Comparison of ENCODE assay signal across 8 cellular contexts in the genomic region with DNA sequence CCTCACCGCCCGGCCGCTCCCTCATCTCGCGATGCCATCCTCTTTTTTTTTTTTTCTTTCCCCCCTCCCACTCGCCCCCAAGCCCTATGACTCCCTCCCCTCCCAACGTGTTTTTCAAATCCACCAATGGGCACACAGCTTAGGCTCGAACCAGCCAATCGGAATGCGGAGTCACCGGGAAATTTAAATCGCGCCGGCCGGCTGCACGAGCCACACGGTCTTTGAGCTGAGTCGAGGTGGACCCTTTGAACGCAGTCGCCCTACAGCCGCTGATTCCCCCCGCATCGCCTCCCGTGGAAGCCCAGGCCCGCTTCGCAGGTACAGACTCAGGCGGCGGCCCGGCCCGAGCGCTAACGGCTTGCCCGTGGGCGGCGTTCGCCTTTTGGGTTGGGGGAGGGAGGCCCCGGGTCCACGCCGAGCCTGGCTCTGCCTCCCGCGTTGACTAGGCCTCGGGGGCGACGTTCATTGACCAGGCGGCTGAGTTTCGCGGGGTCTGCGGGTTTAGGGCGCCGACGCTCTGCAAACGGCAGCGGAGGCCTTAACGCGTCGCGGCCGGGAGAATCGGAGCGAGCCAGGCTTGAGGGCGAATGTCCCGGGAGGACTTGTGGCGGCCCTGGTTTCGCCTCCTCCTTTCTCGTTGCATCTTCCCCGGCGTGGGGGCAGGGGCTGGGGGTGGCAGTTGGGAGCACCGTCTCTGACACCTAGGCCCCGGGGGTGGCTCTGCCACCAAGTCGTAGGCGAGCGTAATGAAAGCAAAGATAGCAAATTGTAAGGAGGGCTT. TPM values are rescaled to one million over a fixed set of nuclear protein-coding genes. Genes with fewer than 3 reads are reported as not detected.
DNase-seq lines count a peak whose midpoint lies in the region; ATAC-seq, FAIRE-seq and TF ChIP-seq lines count a peak whose summit lies in the region.

A gene (plus strand): TSS at position 213 of the 781 bp plus-strand sequence. CDS start 1,398 bp downstream, outside the sequence.

- H3K36me3 Mint-ChIP-seq in Caco-2 (ENCODE audit: insufficient read depth, unreplicated experiment) = peaks cover 57% of the 10 kb centered on the region
- peaks cover 3% of the 10 kb centered on the region for H3K36me3 Mint-ChIP-seq in memory B cell

- peak within 1 kb of the TSS; percentile 97 for H3K4ac ChIP-seq in H1 (replicated peaks; ENCODE audit: insufficient read length, low read depth, low read length)

- H4K8ac ChIP-seq in H1 (ENCODE audit: extremely low read depth, insufficient read depth, low read length) = peak within 1 kb of the TSS; percentile 98

- TF ChIP-seq CTCF in Caco-2 (IDR thresholded peaks at IDR 0.05; ENCODE audit: insufficient read depth in 1 of 2, low read depth in 1 of 2, low read length in 1 of 2, severe bottlenecking in 1 of 2, unreplicated experiment in 1 of 2) (no peak), H1 (IDR thresholded peaks at IDR 0.05; ENCODE audit: control extremely low read depth in 1 of 3, insufficient read depth in 1 of 3, low read depth in 1 of 3, low read length in 3 of 3) (no peak)

- H2BK5ac ChIP-seq in H1 (ENCODE audit: low read depth, low read length) = peak within 1 kb of the TSS; percentile 95

- H3K4me3 Mint-ChIP-seq in Caco-2 (ENCODE audit: unreplicated experiment) = peak within 1 kb of the TSS; percentile 89
- H3K4me3 Mint-ChIP-seq in memory B cell = peak within 1 kb of the TSS; percentile 83

- peak within 1 kb of the TSS; percentile 94 for H4K5ac ChIP-seq in H1 (ENCODE audit: insufficient read length, low read depth, low read length)

- H3K27ac Mint-ChIP-seq in Caco-2 (ENCODE audit: unreplicated experiment) (peak within 1 kb of the TSS; percentile 94), memory B cell (peak within 1 kb of the TSS; percentile 84)

- BruUV-seq in Caco-2 (replicated peaks; lab: Mats Ljungman, UMichigan) = TSS peak; percentile 81

- DNase-seq in Caco-2 (peak; percentile 97 to 98), HUDEP-2 (lab: John Stamatoyannopoulos, UW; ENCODE audit: unreplicated experiment in 76 of 76) (peak in 75 of 76 experiments; percentile 37 to 98 (median 94)), NOMO-1 treated with dmso at 0.1 percent for 144 hours (lab: John Stamatoyannopoulos, UW; ENCODE audit: unreplicated experiment) (peak; percentile 97), H1 (ENCODE audit: low read depth in 1 of 2, low spot score in 2 of 2) (peak; percentile 93 to 94), memory B cell (ENCODE audit: low spot score in 2 of 2) (peak; percentile 77 to 87)
- DNase-seq in activated CD8-positive, alpha-beta memory T cell treated with anti-CD3 and anti-CD28 coated beads for 48 hours (ENCODE audit: low read depth in 2 of 3, low spot score in 2 of 3) = peak; percentile 80 to 86 (median 81)
- DNase-seq in stimulated activated CD8-positive, alpha-beta memory T cell treated with anti-CD3 and anti-CD28 coated beads, Interleukin-12 subunit alpha, Interleukin-12 subunit beta, amount 100 ng/mL, for 1 hour (ENCODE audit: low read depth) = peak; percentile 89

- H2AK5ac ChIP-seq in H1 (ENCODE audit: low read depth, low read length) = 0 out of 2 replicates have a peak within 1 kb of the TSS, but pooled peaks have one; percentile 18

- TF ChIP-seq RAD21 in H1 (IDR thresholded peaks at IDR 0.05 in 1 of 2, conservative IDR thresholded peaks at IDR 0.05 in 1 of 2; ENCODE audit: low read depth in 2 of 2, low read length in 2 of 2) = no peak

- WGBS in H1 (ENCODE audit: extremely low coverage in 1 of 2, insufficient coverage in 1 of 2, insufficient read length in 1 of 2, insufficient replicate concordance in 2 of 2, low coverage in 1 of 2, low lambda C conversion rate in 2 of 2, missing lambda C conversion rate in 1 of 2), 2 experiments = 1% methylated on average over 52 of the region's 72 CpGs; no CpG with 5 or more reads in 1 of the 2 experiments

- peak within 1 kb of the TSS; percentile 99 for H3K18ac ChIP-seq in H1 (ENCODE audit: extremely low read depth, low read length)

- H3K27me3 Mint-ChIP-seq in Caco-2 (ENCODE audit: insufficient read depth, unreplicated experiment) = no peaks in the 10 kb centered on the region
- no peaks in the 10 kb centered on the region for H3K27me3 Mint-ChIP-seq in memory B cell

- no peak for FAIRE-seq in H1 (lab: Jason Lieb, UNC)

- peak within 1 kb of the TSS; percentile 91 for H3K56ac ChIP-seq in H1 (replicated peaks; ENCODE audit: insufficient read length, low read depth, low read length)

- no peak within 1 kb of the TSS for H2AFZ ChIP-seq in H1 (ENCODE audit: low read length)

- peak within 1 kb of the TSS; percentile 96 for H3K27ac ChIP-seq in H1 (ENCODE audit: low read depth, low read length)

- H3K4me2 ChIP-seq in H1 (ENCODE audit: insufficient read depth in 1 of 2, low read depth in 2 of 2, low read length in 2 of 2) = peak within 1 kb of the TSS; percentile 68 to 78

- peak within 1 kb of the TSS; percentile 72 for H2BK120ac ChIP-seq in H1 (replicated peaks; ENCODE audit: low read depth, low read length)

- H3K4me1 ChIP-seq in Caco-2 (0 out of 2 replicates have a peak, but pooled peaks cover 5% of the 10 kb centered on the region), H1 (replicated peaks in 1 of 4; ENCODE audit: control insufficient read depth in 3 of 4, insufficient read depth in 4 of 4, low read length in 3 of 4) (peaks cover 5 to 16% (median 11%) of the 10 kb centered on the region in 4 experiments; a peak in 6 of 7 replicates)

- no peaks in the 10 kb centered on the region for H3K9me3 Mint-ChIP-seq in Caco-2 (ENCODE audit: unreplicated experiment)
- no peaks in the 10 kb centered on the region for H3K9me3 Mint-ChIP-seq in memory B cell

- no peak for TF ChIP-seq EP300 in H1 (IDR thresholded peaks at IDR 0.05; ENCODE audit: borderline replicate concordance in 1 of 2, low read depth in 2 of 2, low read length in 2 of 2)

- H3K79me2 ChIP-seq in H1 (ENCODE audit: control insufficient read depth in 1 of 2, insufficient read depth in 2 of 2, low read length in 2 of 2) = peaks cover 9 to 47% of the 10 kb centered on the region in 2 experiments

- peaks cover 2% of the 10 kb centered on the region; the same call in 1 of the 2 replicates for H3K23me2 ChIP-seq in H1 (ENCODE audit: low read depth, low read length)

- peak; percentile 98 to 99 for TF ChIP-seq POLR2A in H1 (IDR thresholded peaks at IDR 0.05; ENCODE audit: control extremely low read depth in 1 of 2, low read depth in 2 of 2, low read length in 2 of 2)

- peak within 1 kb of the TSS; percentile 89 for H4K91ac ChIP-seq in H1 (replicated peaks; ENCODE audit: insufficient read length, low read length)

- H3K36me3 ChIP-seq in Caco-2 (ENCODE audit: control insufficient read depth, insufficient read depth, low read length) (no peaks in the 10 kb centered on the region; the same call in 1 of the 2 replicates), H1 (ENCODE audit: control insufficient read depth in 2 of 4, insufficient read depth in 4 of 4, low read length in 3 of 4) (peaks cover 23 to 43% (median 36%) of the 10 kb centered on the region in 4 experiments)

- H3K4me1 Mint-ChIP-seq in Caco-2 (ENCODE audit: low read depth, unreplicated experiment) = peaks cover 6% of the 10 kb centered on the region
- H3K4me1 Mint-ChIP-seq in memory B cell = peaks cover 6% of the 10 kb centered on the region

- H2BK15ac ChIP-seq in H1 (ENCODE audit: low read length) = no peak within 1 kb of the TSS

- ATAC-seq in GM21390 (IDR thresholded peaks at IDR 0.05; ENCODE audit: unreplicated experiment) (peak; percentile 87), memory B cell (ENCODE audit: low read depth) (peak; percentile 82)

- peak within 1 kb of the TSS; percentile 73 for H3K23ac ChIP-seq in H1 (ENCODE audit: insufficient read length)

- CTCF ChIA-PET in Caco-2 (lab: Charles Lee) = interaction anchor here (0.5 to 1.0 kb wide), 7 partner anchors 9 to 1049 kb away, joined by 3 to 7 read pairs (median 5); no protein-coding TSS in a partner anchor
- CTCF ChIA-PET in H1 (lab: Charles Lee; ENCODE audit: partially characterized antibody) = interaction anchor here (1.0 to 2.0 kb wide), 2 partner anchors 13 to 14 kb away, joined by 3 to 13 read pairs; no protein-coding TSS in a partner anchor

- H3K9ac ChIP-seq in H1 (replicated peaks in 1 of 4; ENCODE audit: extremely low read depth in 1 of 4, low read depth in 3 of 4, low read length in 3 of 4) = peak within 1 kb of the TSS; percentile 88 to 100 (median 98)

- no peak within 1 kb of the TSS for H2BK12ac ChIP-seq in H1 (ENCODE audit: low read depth, low read length)

- H3K79me1 ChIP-seq in H1 (ENCODE audit: low read depth, low read length) = 0 out of 2 replicates have a peak, but pooled peaks cover 3% of the 10 kb centered on the region

- peak within 1 kb of the TSS; percentile 100 for H3K14ac ChIP-seq in H1 (ENCODE audit: insufficient read length)

- H3K9me3 ChIP-seq in Caco-2 (no peaks in the 10 kb centered on the region), H1 (ENCODE audit: insufficient read depth in 2 of 2, low read depth in 1 of 2, low read length in 1 of 2) (no peaks in the 10 kb centered on the region)

- H3K4me3 ChIP-seq in Caco-2 (ENCODE audit: low read depth, low read length) (peak within 1 kb of the TSS; percentile 92), H1 (ENCODE audit: extremely low read depth in 1 of 4, insufficient read depth in 2 of 4, low read depth in 3 of 4, low read length in 4 of 4) (peak within 1 kb of the TSS; percentile 92 to 98 (median 94))

- H2BK20ac ChIP-seq in H1 (ENCODE audit: low read length) = no peak within 1 kb of the TSS

- intact Hi-C loops in Caco-2 (cut with micrococcal nuclease; ENCODE audit: unreplicated experiment) = loop anchor here (5.0 kb wide), 1 partner anchor 67 kb away; no protein-coding TSS in a partner anchor

- POLR2A ChIA-PET in Caco-2 (lab: Charles Lee) (interaction anchor here (0.5 to 1.1 kb wide), 13 partner anchors 8 to 422 kb away, joined by 3 to 15 read pairs (median 4); a partner anchor contains a TSS), H1 (lab: Charles Lee; ENCODE audit: partially characterized antibody) (interaction anchor here (0.6 to 9.6 kb wide), 26 partner anchors 7 to 361 kb away, joined by 3 to 134 read pairs (median 4); a partner anchor contains a TSS)

- H4K20me1 ChIP-seq in H1 (replicated peaks in 1 of 2; ENCODE audit: control insufficient read depth in 1 of 2, insufficient read depth in 2 of 2, low read length in 2 of 2) = peaks cover 10 to 17% of the 10 kb centered on the region in 2 experiments

- H3K27me3 ChIP-seq in Caco-2 (replicated peaks; ENCODE audit: control insufficient read depth, insufficient read depth, low read length) (no peaks in the 10 kb centered on the region), H1 (replicated peaks in 1 of 4; ENCODE audit: control insufficient read depth in 3 of 4, extremely low read depth in 1 of 4, insufficient read depth in 3 of 4, low read length in 3 of 4) (no peaks in the 10 kb centered on the region)

RNA-seq across cellular contexts. Expression of the gene that starts here (rescaled TPM):
- 324 and 339 TPM in 2 replicates for total RNA-seq in Caco-2 (2022)
- total RNA-seq in H1 (2021; fragmentation: NEBNext Ultra II Directional; extraction: Animal tissue kit (Norgen Biotek cat#: 25700)) = 599 and 612 TPM in 2 replicates
- polyA plus RNA-seq in H1 (2011; rRNA removed) = 282 and 413 TPM in 2 replicates
- 359 TPM for polyA plus RNA-seq in H1 (2011; cell fraction: cytosol; rRNA removed)
- polyA plus RNA-seq in H1 (2011; cell fraction: nucleus; rRNA removed) = 273 TPM
- 400 to 532 TPM (median 448 TPM) in 4 replicates for polyA plus RNA-seq in H1 (2012, experiment 1 of 2)
- 97.1 TPM for polyA plus RNA-seq in H1 (2012, experiment 2 of 2)
- polyA plus RNA-seq in H1 (2013, experiment 1 of 2) = 316 TPM
- polyA plus RNA-seq in H1 (2013, experiment 2 of 2) = 317 TPM
- 770 and 875 TPM in 2 replicates for polyA minus RNA-seq in H1 (2011; rRNA and poly(A)+ RNA removed)
- polyA minus RNA-seq in H1 (2011; cell fraction: cytosol; rRNA and poly(A)+ RNA removed) = 428 TPM
- polyA minus RNA-seq in H1 (2011; cell fraction: nucleus; rRNA and poly(A)+ RNA removed) = 320 TPM

Comparison
In these comparisons a context has a peak if more than half of its experiments do, and no peak if none do; other contexts are left out.
1. Peak in every context shown above with its lines: DNase-seq, ATAC-seq, H3K4me3 ChIP-seq and H3K27ac ChIP-seq.